8 cellular contexts compared by ENCODE assay signal in the genomic region with DNA sequence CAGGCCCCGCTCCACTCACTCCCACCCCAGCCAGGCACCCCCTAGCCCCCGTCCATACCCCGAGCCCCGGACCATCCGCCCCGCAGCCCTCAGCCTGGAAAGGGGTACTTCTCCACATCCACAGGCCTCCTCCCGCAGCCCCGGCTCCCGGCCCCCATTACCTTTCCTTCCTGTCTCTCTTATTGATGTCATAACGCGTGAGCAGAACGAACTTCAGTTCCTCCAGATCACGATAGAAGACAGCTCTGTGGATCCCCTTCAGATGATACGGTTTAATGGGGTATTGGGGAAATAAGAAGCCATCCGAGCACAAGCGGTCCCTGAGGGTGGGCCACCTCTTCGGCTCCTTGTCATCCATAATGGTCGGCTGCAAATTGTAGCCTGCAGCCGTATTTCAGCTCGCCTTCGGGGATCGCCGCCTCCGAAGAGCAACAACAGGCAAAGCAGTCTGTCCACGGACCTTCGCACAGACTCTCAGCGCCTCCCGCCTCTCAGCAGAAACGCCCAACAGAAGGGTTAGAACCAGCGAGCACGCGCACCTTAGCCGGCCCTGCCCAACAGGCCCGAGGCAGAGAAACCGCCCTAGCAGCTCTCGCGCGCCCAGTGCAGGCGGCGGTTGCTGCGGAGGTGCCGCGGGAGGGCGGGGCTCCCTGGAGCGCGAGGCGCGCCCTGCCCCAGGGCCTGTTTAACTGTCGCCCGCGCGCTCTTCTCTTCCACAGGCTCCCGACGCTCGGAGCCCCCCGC. TPM values are rescaled to one million over a fixed set of nuclear protein-coding genes. Genes with fewer than 3 reads are reported as not detected.
DNase-seq lines count a peak whose midpoint lies in the region; ATAC-seq and TF ChIP-seq lines count a peak whose summit lies in the region.
"Not testable (repeated sequence)": the region's sequence is repeated elsewhere in the genome, so short reads cannot be mapped to it uniquely, and the experiment has no call there.

Gene ANKRD36C (minus strand): TSS at position 474 of the 744 bp plus-strand sequence. CDS start 116 bp downstream, at position 358.

- not testable (repeated sequence) for H3K36me3 Mint-ChIP-seq in activated T-cell treated with anti-CD3 and anti-CD28 coated beads, Interleukin-2, amount 50 U/mL, for 4 hours (ENCODE audit: insufficient read depth); endothelial cell (ENCODE audit: low read depth, unreplicated experiment)

- H3K9me3 ChIP-seq in liver (ENCODE audit: control insufficient read depth in 4 of 4, low read length in 3 of 4); skeletal muscle tissue (ENCODE audit: control insufficient read depth in 3 of 3, low read length in 3 of 3): not testable (repeated sequence)

- H3K4me1 Mint-ChIP-seq in activated T-cell treated with anti-CD3 and anti-CD28 coated beads, Interleukin-2, amount 50 U/mL, for 4 hours (ENCODE audit: low read depth); endothelial cell (ENCODE audit: unreplicated experiment): not testable (repeated sequence)

- H3K27ac ChIP-seq in liver (ENCODE audit: low read depth in 1 of 2, low read length in 2 of 2): peak within 1 kb of the TSS; percentile 83 to 88
- H3K27ac ChIP-seq in skeletal muscle tissue (ENCODE audit: low read depth, low read length): peak within 1 kb of the TSS; percentile 68

- TF ChIP-seq CTCF in endothelial cell (IDR thresholded peaks at IDR 0.05; ENCODE audit: unreplicated experiment); liver (IDR thresholded peaks at IDR 0.05; ENCODE audit: low read depth, low read length, missing input control): not testable (repeated sequence)

- not testable (repeated sequence) for H3K27me3 ChIP-seq in liver (ENCODE audit: control insufficient read depth in 4 of 4, insufficient read depth in 4 of 4, low read length in 3 of 4); skeletal muscle tissue (ENCODE audit: control insufficient read depth in 3 of 3, insufficient read depth in 3 of 3, low read length in 3 of 3)

- peaks cover 20% of the 10 kb centered on the region for H3K27me3 Mint-ChIP-seq in activated T-cell treated with anti-CD3 and anti-CD28 coated beads, Interleukin-2, amount 50 U/mL, for 4 hours (ENCODE audit: low read depth)
- H3K27me3 Mint-ChIP-seq in endothelial cell (ENCODE audit: unreplicated experiment): not testable (repeated sequence)

- H3K36me3 ChIP-seq in liver (ENCODE audit: control insufficient read depth in 4 of 4, insufficient read depth in 3 of 4, low read depth in 1 of 4, low read length in 3 of 4); skeletal muscle tissue (ENCODE audit: control insufficient read depth in 3 of 3, insufficient read depth in 3 of 3, low read length in 3 of 3): not testable (repeated sequence)

- ATAC-seq in GM19035 (IDR thresholded peaks at IDR 0.05; ENCODE audit: unreplicated experiment) (peak; percentile 95), HG02973 (IDR thresholded peaks at IDR 0.05; ENCODE audit: unreplicated experiment) (peak; percentile 89)
- peak; percentile 97 to 98 for ATAC-seq in activated T-cell treated with anti-CD3 and anti-CD28 coated beads, Interleukin-2, amount 50 U/mL, for 4 hours

- not testable (repeated sequence) for H3K4me1 ChIP-seq in liver (ENCODE audit: control insufficient read depth in 4 of 4, insufficient read depth in 4 of 4, low read length in 3 of 4); skeletal muscle tissue (ENCODE audit: control insufficient read depth in 3 of 3, insufficient read depth in 3 of 3, low read length in 3 of 3)

- WGBS in liver: under 1% methylated on average over 31 of the region's 56 CpGs

- H3K4me3 Mint-ChIP-seq in activated T-cell treated with anti-CD3 and anti-CD28 coated beads, Interleukin-2, amount 50 U/mL, for 4 hours: peak within 1 kb of the TSS; percentile 97
- peak within 1 kb of the TSS; percentile 97 for H3K4me3 Mint-ChIP-seq in endothelial cell (ENCODE audit: unreplicated experiment)

- H3K9ac ChIP-seq in liver (ENCODE audit: low read depth in 1 of 2, low read length in 2 of 2) (peak within 1 kb of the TSS; percentile 74 to 88), skeletal muscle tissue (ENCODE audit: low read depth in 1 of 3, low read length in 3 of 3) (peak within 1 kb of the TSS; percentile 81 to 91 (median 91))

- TF ChIP-seq RAD21 in liver (IDR thresholded peaks at IDR 0.05): not testable (repeated sequence)

- H3K4me3 ChIP-seq in liver (ENCODE audit: low read depth in 1 of 3, low read length in 3 of 3) (peak within 1 kb of the TSS; percentile 53 to 77 (median 59)), skeletal muscle tissue (ENCODE audit: low read length in 3 of 3) (peak within 1 kb of the TSS; percentile 85 to 95 (median 88))

- not testable (repeated sequence) for H3K27ac Mint-ChIP-seq in endothelial cell (ENCODE audit: unreplicated experiment)

- DNase-seq in Ammon's horn (ENCODE audit: low spot score): peak; percentile 21
- not testable (repeated sequence) for DNase-seq in NCI-H460 (ENCODE audit: extremely low read depth, low read depth); activated T-cell treated with anti-CD3 and anti-CD28 coated beads, Interleukin-2, amount 50 U/mL, for 4 hours
- peak; percentile 11 for DNase-seq in endothelial cell (ENCODE audit: low spot score)

- H3K9me3 Mint-ChIP-seq in activated T-cell treated with anti-CD3 and anti-CD28 coated beads, Interleukin-2, amount 50 U/mL, for 4 hours; endothelial cell (ENCODE audit: unreplicated experiment): not testable (repeated sequence)

RNA-seq across cellular contexts. Expression of gene ANKRD36C, which starts in this region (rescaled TPM):
- 16.8 and 19.5 TPM in 2 replicates for total RNA-seq in NCI-H460 (2014; rRNA removed; shearing (Covaris generic))
- 10.3 and 22.8 TPM in 2 replicates for polyA plus RNA-seq in NCI-H460 (2014; cell fraction: nucleus; rRNA removed)
- 10 to 100 TPM; 18.5 to 20.6 (median 20.5) TPM for total RNA-seq in activated T-cell treated with anti-CD3 and anti-CD28 coated beads, Interleukin-2, amount 50 U/mL, for 4 hours
- total RNA-seq in endothelial cell (ENCODE audit: unreplicated experiment) (37.6 TPM), liver (10 to 100 TPM; 12.0 to 13.4 TPM), skeletal muscle tissue (72.0 TPM)
- 1 to 10 TPM in 1 of 2 donors, under 1 TPM in 1; 0.27 to 6.7 TPM for polyA plus RNA-seq in liver
